Comparison of ENCODE assay signal across 1 cellular context in the genomic region with DNA sequence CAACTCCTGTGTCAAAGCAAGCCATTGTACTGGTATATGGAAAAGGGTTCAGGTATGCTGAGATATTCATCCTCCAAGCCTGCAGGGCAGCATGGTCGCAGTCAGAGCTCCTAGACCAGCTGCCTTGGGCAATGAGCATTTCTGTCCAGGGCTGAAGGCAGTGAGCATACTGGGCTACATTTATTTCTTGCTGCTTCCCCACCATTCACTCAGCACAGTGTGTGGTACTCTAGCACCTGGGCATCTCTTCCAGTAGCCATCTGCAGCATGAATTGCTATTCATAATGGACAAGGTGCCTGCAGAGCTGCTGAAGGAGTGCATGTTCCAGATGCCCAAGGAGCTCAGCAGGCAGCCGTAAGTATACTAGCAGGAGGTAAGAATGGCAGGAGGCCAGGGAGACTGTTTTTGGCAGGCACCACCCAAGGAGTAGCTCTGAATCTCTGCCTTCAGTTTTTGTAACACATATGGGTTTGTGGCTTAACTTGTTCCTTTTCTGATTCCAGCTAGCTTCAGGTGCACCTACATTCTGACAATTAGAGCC.
TF ChIP-seq lines count a peak whose summit lies in the region.

No MANE protein-coding gene starts in this region.

TF ChIP-seq in HCT116, 20 proteins besides CTCF, POLR2A, EP300 and RAD21:
- TF ChIP-seq, protein P1, sequence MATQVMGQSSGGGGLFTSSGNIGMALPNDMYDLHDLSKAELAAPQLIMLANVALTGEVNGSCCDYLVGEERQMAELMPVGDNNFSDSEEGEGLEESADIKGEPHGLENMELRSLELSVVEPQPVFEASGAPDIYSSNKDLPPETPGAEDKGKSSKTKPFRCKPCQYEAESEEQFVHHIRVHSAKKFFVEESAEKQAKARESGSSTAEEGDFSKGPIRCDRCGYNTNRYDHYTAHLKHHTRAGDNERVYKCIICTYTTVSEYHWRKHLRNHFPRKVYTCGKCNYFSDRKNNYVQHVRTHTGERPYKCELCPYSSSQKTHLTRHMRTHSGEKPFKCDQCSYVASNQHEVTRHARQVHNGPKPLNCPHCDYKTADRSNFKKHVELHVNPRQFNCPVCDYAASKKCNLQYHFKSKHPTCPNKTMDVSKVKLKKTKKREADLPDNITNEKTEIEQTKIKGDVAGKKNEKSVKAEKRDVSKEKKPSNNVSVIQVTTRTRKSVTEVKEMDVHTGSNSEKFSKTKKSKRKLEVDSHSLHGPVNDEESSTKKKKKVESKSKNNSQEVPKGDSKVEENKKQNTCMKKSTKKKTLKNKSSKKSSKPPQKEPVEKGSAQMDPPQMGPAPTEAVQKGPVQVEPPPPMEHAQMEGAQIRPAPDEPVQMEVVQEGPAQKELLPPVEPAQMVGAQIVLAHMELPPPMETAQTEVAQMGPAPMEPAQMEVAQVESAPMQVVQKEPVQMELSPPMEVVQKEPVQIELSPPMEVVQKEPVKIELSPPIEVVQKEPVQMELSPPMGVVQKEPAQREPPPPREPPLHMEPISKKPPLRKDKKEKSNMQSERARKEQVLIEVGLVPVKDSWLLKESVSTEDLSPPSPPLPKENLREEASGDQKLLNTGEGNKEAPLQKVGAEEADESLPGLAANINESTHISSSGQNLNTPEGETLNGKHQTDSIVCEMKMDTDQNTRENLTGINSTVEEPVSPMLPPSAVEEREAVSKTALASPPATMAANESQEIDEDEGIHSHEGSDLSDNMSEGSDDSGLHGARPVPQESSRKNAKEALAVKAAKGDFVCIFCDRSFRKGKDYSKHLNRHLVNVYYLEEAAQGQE (IDR thresholded peaks at IDR 0.05; ENCODE audit: low read depth) = no peak
- TF ChIP-seq TCF7L2 (IDR thresholded peaks at IDR 0.05; ENCODE audit: borderline replicate concordance, extremely low read depth, insufficient read depth, insufficient read length) (no peak), ZFX (IDR thresholded peaks at IDR 0.05) (no peak), CBX3 (IDR thresholded peaks at IDR 0.05; ENCODE audit: low read depth) (no peak), ATF3 (IDR thresholded peaks at IDR 0.05) (no peak), JUND (IDR thresholded peaks at IDR 0.05) (no peak), EZH2phosphoT487 (IDR thresholded peaks at IDR 0.05; ENCODE audit: borderline replicate concordance) (no peak), POLR2AphosphoS5 (IDR thresholded peaks at IDR 0.05; ENCODE audit: low read depth, low read length) (no peak), ZBTB33 (IDR thresholded peaks at IDR 0.05; ENCODE audit: extremely low read depth, insufficient replicate concordance, low read length) (no peak), ZNF274 (IDR thresholded peaks at IDR 0.05; ENCODE audit: low read depth, low read length) (no peak), YY1 (IDR thresholded peaks at IDR 0.05; ENCODE audit: extremely low read depth, insufficient replicate concordance, low read depth, low read length) (no peak), SP1 (IDR thresholded peaks at IDR 0.05; ENCODE audit: low read depth) (no peak)
